1 cellular context compared by ENCODE assay signal in the genomic region with DNA sequence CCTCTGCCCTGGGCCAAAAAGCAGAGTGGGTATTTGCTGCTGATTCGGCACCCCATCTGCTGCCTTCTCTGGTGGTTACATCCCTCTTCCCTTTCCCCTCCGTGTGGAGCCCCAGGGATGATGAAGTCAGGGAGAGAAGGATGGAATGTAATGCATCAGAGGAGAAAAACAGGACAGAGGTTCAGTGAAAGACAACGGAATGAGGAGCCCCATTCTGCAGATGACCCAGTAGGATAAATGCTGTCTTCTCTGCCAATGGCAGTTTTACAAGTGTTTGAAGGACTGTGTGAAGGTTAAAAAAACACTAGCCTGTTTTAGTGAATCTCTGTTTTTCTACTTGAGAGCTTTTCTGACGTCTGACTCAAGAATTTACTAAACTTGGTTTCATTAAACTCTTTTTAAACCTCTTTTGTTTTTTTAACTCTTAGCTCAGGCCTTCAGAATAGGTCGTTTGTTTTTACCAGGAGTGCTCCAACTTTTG.
TF ChIP-seq lines count a peak whose summit lies in the region.

No MANE protein-coding gene starts in this region.

TF ChIP-seq in IMR-90, 13 proteins besides CTCF, POLR2A, EP300 and RAD21:
- TF ChIP-seq RCOR1 (IDR thresholded peaks at IDR 0.05; ENCODE audit: insufficient replicate concordance, low read length) = no peak
- no peak for TF ChIP-seq MAZ (IDR thresholded peaks at IDR 0.05; ENCODE audit: borderline replicate concordance, low read depth, low read length)
- no peak for TF ChIP-seq USF2 (IDR thresholded peaks at IDR 0.05; ENCODE audit: low read depth, low read length)
- TF ChIP-seq ELK1 (IDR thresholded peaks at IDR 0.05; ENCODE audit: borderline replicate concordance, low read depth, low read length) = no peak
- no peak for TF ChIP-seq CHD1 (IDR thresholded peaks at IDR 0.05; ENCODE audit: low read depth, low read length)
- TF ChIP-seq RFX5 (IDR thresholded peaks at IDR 0.05; ENCODE audit: low read depth, low read length) = no peak
- no peak for TF ChIP-seq MAFK (IDR thresholded peaks at IDR 0.05; ENCODE audit: low read depth, low read length)
- TF ChIP-seq CEBPB (IDR thresholded peaks at IDR 0.05; ENCODE audit: low read depth, low read length) = no peak
- TF ChIP-seq MXI1 (IDR thresholded peaks at IDR 0.05; ENCODE audit: borderline replicate concordance, low read depth, low read length) = no peak
- TF ChIP-seq BHLHE40 (IDR thresholded peaks at IDR 0.05; ENCODE audit: low read depth, low read length) = no peak
- no peak for TF ChIP-seq NFE2L2 (IDR thresholded peaks at IDR 0.05; ENCODE audit: low read depth, low read length)
- no peak for TF ChIP-seq SMC3 (IDR thresholded peaks at IDR 0.05; ENCODE audit: low read depth, low read length)
- no peak for TF ChIP-seq FOS (IDR thresholded peaks at IDR 0.05; ENCODE audit: low read depth, low read length)
